Comparison of ENCODE assay signal across 8 cellular contexts in the genomic region with DNA sequence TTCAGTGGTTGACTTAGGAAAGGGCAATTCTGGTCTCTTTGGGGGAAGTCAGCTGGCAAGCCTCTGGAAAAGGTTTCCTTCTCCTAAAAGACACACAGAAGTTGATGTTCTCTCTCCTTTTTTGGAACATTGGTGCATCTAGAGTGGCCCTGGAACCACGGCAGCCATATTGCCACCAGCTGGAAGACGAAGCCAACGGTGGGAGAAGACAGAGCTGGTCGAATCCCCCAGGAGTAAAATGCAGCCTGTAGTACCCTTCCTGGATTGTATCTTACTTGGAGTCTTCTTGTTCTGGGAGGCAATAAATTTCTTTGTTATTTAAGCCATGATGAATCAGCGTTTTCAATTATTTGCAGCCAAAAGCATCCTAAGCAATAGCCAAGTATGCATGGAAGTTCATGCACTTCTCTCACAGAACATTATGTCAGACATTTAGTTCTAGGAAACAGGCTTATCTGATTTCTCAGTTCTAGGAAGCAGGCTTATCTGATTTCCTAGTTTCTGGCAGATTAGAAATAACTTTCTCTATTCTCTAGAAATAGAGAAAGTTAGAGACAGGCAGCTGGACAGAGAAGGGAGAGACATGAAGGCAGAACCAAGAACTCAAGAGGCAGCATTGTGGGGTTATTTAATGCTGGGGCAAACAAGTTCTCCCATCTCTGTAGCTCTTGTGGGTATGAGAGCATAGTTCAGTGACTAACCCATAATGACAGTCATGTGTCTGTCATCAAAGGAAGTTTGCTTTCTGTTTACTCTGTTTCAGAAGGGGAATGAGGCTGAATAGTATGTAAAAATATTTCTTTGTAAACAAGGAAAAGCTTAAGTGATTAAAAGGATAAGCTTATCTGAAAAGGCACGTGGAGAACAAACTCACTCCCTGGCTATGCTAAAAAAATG. TPM values are rescaled to one million over a fixed set of nuclear protein-coding genes. Genes with fewer than 3 reads are reported as not detected.
DNase-seq lines count a peak whose midpoint lies in the region; ATAC-seq and TF ChIP-seq lines count a peak whose summit lies in the region.

No MANE protein-coding gene starts in this region.

- no peaks in the 10 kb centered on the region for H3K27me3 ChIP-seq in SJSA1 (replicated peaks)

- H3K4me3 ChIP-seq in SJSA1 (no peak overlapping the region), fibroblast of mammary gland (ENCODE audit: control insufficient read depth, low read depth, low read length) (no peak overlapping the region)

- no peak for TF ChIP-seq CTCF in fibroblast of mammary gland (conservative IDR thresholded peaks at IDR 0.05; ENCODE audit: control insufficient read depth, insufficient read depth, low read depth, low read length)

- intact Hi-C loops in posterior cingulate gyrus (cut with DNase I): no loop called here

- in situ Hi-C loops in ACHN (cut with HindIII; ENCODE audit: low pct_ligation_motif_present, low pct_unique_long_range_greater_than_20kb, low sequenced_read_pairs): no loop called here

- H3K9me3 ChIP-seq in SJSA1 (replicated peaks): no peaks in the 10 kb centered on the region

- peak; percentile 49 for ATAC-seq in GM18861 (IDR thresholded peaks at IDR 0.05; ENCODE audit: unreplicated experiment)
- peak; percentile 72 for ATAC-seq in HG03039 (IDR thresholded peaks at IDR 0.05; ENCODE audit: unreplicated experiment)

- peak overlapping the region; percentile 99 for H3K27ac ChIP-seq in SJSA1

- no peaks in the 10 kb centered on the region for H3K36me3 ChIP-seq in SJSA1

- DNase-seq in ACHN (peak; percentile 44), SJSA1 (ENCODE audit: low read depth in 1 of 2, low spot score in 2 of 2) (peak; percentile 54 to 92), fibroblast of mammary gland (ENCODE audit: low read depth) (peak; percentile 69), posterior cingulate gyrus (no peak)
- DNase-seq in activated effector memory CD4-positive, alpha-beta T cell treated with anti-CD3 and anti-CD28 coated beads, Interleukin-2, amount 50 U/mL, for 16 hours: no peak
- DNase-seq in activated CD4-positive, CD25-positive, alpha-beta regulatory T cell treated with anti-CD3 and anti-CD28 coated beads, Interleukin-2, amount 50 U/mL, for 72 hours: no peak

- H3K4me1 ChIP-seq in SJSA1 (replicated peaks): peaks cover 54% of the 10 kb centered on the region

RNA-seq across cellular contexts. Expression of gene NABP1, which starts 40.5 kb away (rescaled TPM):
- total RNA-seq in SJSA1 (2014; rRNA removed; shearing (Covaris generic)): 43.9 and 73.8 TPM in 2 replicates

Comparison
In these comparisons a context has a peak if more than half of its experiments do, and no peak if none do; other contexts are left out.
1. DNase-seq: peak in ACHN (single experiment), SJSA1 (2 of 2) and fibroblast of mammary gland (single experiment); none in activated effector memory CD4-positive, alpha-beta T cell treated with anti-CD3 and anti-CD28 coated beads, Interleukin-2, amount 50 U/mL, for 16 hours (single experiment), posterior cingulate gyrus (0 of 10) and activated CD4-positive, CD25-positive, alpha-beta regulatory T cell treated with anti-CD3 and anti-CD28 coated beads, Interleukin-2, amount 50 U/mL, for 72 hours (single experiment).